In the genomic region with DNA sequence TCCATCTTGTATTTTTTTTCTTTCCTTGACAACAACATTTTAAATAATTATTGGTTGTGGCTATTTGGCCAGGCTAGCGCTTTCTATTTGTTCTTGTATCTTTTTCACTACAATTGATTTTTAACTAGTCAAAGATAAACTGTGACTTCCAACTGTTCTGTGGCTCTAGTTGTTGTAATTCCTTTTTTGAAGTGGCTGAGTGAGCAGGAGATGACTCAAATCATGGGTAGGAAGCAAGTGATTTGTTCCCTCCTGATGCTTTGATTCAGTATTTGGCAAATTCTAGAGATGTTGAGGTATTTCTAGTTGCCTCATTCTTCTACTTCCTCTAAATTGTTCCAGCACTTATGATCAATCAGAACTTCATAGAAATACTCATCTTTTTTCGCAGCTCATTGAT, we compare ENCODE assay signal across 1 cellular context.
TF ChIP-seq lines count a peak whose summit lies in the region.

No MANE protein-coding gene starts in this region.

TF ChIP-seq in GM12878, 131 proteins besides CTCF, POLR2A, EP300 and RAD21 (continued from another document):
- TF ChIP-seq, protein P1, sequence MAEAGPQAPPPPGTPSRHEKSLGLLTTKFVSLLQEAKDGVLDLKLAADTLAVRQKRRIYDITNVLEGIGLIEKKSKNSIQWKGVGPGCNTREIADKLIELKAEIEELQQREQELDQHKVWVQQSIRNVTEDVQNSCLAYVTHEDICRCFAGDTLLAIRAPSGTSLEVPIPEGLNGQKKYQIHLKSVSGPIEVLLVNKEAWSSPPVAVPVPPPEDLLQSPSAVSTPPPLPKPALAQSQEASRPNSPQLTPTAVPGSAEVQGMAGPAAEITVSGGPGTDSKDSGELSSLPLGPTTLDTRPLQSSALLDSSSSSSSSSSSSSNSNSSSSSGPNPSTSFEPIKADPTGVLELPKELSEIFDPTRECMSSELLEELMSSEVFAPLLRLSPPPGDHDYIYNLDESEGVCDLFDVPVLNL (IDR thresholded peaks at IDR 0.05; ENCODE audit: low read depth, low read length) = no peak
- TF ChIP-seq ZBTB40 (IDR thresholded peaks at IDR 0.05; ENCODE audit: borderline replicate concordance) = no peak
- no peak for TF ChIP-seq LARP7 (IDR thresholded peaks at IDR 0.05)
- TF ChIP-seq SREBF2 (IDR thresholded peaks at IDR 0.05; ENCODE audit: low read length) = no peak
